ENCODE assay signal across 1 cellular context in the genomic region with DNA sequence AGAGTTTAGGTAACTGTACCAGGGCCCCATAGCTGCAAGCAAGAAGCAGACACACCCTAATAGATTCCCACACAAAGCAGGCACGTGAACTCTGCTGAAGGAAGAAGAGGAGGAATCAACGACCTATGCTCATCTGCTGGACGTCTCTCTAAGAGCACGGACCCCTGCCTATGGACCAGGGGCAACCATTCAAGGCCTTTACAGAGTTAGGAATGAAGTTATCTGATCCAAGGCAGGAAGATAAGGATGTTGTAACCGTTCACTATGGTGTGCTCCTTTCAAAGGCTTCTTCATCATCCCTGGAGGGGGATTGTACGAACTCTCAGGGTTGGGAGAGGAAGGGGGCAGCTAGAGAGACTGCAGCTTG.
TF ChIP-seq lines count a peak whose summit lies in the region.

No MANE protein-coding gene starts in this region.

TF ChIP-seq in H1, 55 proteins besides CTCF, POLR2A, EP300 and RAD21:
- TF ChIP-seq TCF12 (IDR thresholded peaks at IDR 0.05; ENCODE audit: low read depth, low read length): no peak
- no peak for TF ChIP-seq TEAD4 (IDR thresholded peaks at IDR 0.05; ENCODE audit: low read depth, low read length)
- no peak for TF ChIP-seq TAF7 (optimal IDR thresholded peaks at IDR 0.05; ENCODE audit: borderline replicate concordance, low read depth, low read length)
- TF ChIP-seq SAP30 (IDR thresholded peaks at IDR 0.05; ENCODE audit: insufficient read depth, insufficient replicate concordance, low read length): no peak
- TF ChIP-seq, protein P1, sequence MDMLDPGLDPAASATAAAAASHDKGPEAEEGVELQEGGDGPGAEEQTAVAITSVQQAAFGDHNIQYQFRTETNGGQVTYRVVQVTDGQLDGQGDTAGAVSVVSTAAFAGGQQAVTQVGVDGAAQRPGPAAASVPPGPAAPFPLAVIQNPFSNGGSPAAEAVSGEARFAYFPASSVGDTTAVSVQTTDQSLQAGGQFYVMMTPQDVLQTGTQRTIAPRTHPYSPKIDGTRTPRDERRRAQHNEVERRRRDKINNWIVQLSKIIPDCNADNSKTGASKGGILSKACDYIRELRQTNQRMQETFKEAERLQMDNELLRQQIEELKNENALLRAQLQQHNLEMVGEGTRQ (IDR thresholded peaks at IDR 0.05; ENCODE audit: low read length): no peak
